In genomic region chr3:63908081-63908736, GRCh38 we compare ENCODE assay signal across 13 cellular contexts. TPM values are rescaled to one million over a fixed set of nuclear protein-coding genes. Genes with fewer than 3 reads are reported as not detected.
DNase-seq lines count a peak whose midpoint lies in the region; TF ChIP-seq lines count a peak whose summit lies in the region.
"Had no signal": no experiment of that assay in that cellular context is flagged by ENCODE, and none has a peak within 500 bp of the region (broad histone marks: within the 10 kb centered on the region; RNA-seq: fewer than 3 reads in every experiment).

No MANE protein-coding gene starts in this region.

- no peaks in the 10 kb centered on the region for H3K9me3 ChIP-seq in vagina
- H3K9me3 ChIP-seq in tibial artery = no peaks in the 10 kb centered on the region

- H3K27me3 ChIP-seq in vagina (no peaks in the 10 kb centered on the region), tibial artery (no peaks in the 10 kb centered on the region)

- H3K4me1 ChIP-seq in vagina = peaks cover 10% of the 10 kb centered on the region
- peaks cover 0 to 37% (median 7%) of the 10 kb centered on the region in 4 donors for H3K4me1 ChIP-seq in tibial artery

- POLR2A ChIA-PET in AG04449 (lab: Yijun Ruan, JAX) = no interaction called here

- no peak overlapping the region for H3K4me3 ChIP-seq in AG04449 (ENCODE audit: low read depth, low read length)
- H3K4me3 ChIP-seq in WI38 (ENCODE audit: low read depth, low read length) = no peak overlapping the region
- H3K4me3 ChIP-seq in vagina = no peak overlapping the region
- H3K4me3 ChIP-seq in tibial artery = no peak overlapping the region
- H3K4me3 ChIP-seq: skin epidermis had no signal

- H3K36me3 ChIP-seq in vagina (no peaks in the 10 kb centered on the region), tibial artery (peaks cover 0 to 4% (median 0%) of the 10 kb centered on the region in 3 donors)

- TF ChIP-seq POLR2A in vagina (IDR thresholded peaks at IDR 0.05) = no peak

- TF ChIP-seq CTCF in AG04449 (IDR thresholded peaks at IDR 0.05; ENCODE audit: insufficient read depth, low read length, missing control alignments) = peak; percentile 54
- TF ChIP-seq CTCF in WI38 (IDR thresholded peaks at IDR 0.05; ENCODE audit: low read depth, low read length) = peak; percentile 22; the same call in 1 of the 2 replicates
- no peak for TF ChIP-seq CTCF in vagina (IDR thresholded peaks at IDR 0.05)
- no peak for TF ChIP-seq CTCF in tibial artery (IDR thresholded peaks at IDR 0.05)

- intact Hi-C loops in vagina (cut with DNase I) = no loop called here
- intact Hi-C loops in tibial artery (cut with DNase I; ENCODE audit: low total_unique reads) = no loop called here

- DNase-seq in AG04449 (ENCODE audit: low read depth, low spot score) (no peak), GM03348 (ENCODE audit: low spot score) (peak; percentile 17), iPS-NIHi11 (ENCODE audit: low spot score) (peak; percentile 34), NCI-H2081 treated with DMSO at 0.1 percent for 48 hours (lab: John Stamatoyannopoulos, UW) (no peak), vagina (ENCODE audit: extremely low spot score in 2 of 2) (no peak), tibial artery (no peak), germinal center (ENCODE audit: low spot score) (no peak)
- DNase-seq: activated T-cell treated with anti-CD3 and anti-CD28 coated beads, Interleukin-2, amount 50 U/mL, for 48 hours; DND-41; effector CD8-positive, alpha-beta T cell; NCI-H2029 had no signal

- H3K27ac ChIP-seq in vagina = no peak overlapping the region
- peak overlapping the region in 1 of 2 donors; percentile 16 for H3K27ac ChIP-seq in tibial artery

- CTCF ChIA-PET in AG04449 (lab: Yijun Ruan, JAX) = interaction anchor here (0.7 to 1.4 kb wide), 6 partner anchors 10 to 92 kb away, joined by 3 to 6 read pairs (median 3); no protein-coding TSS in a partner anchor

RNA-seq across cellular contexts. Expression of gene SCAANT1, which starts 4.0 kb away (rescaled TPM):
- not detected for total RNA-seq in vagina

RNA-seq across cellular contexts. Expression of gene ATXN7, which starts 44.5 kb away (rescaled TPM):
- total RNA-seq in vagina = 43.2 TPM

RNA-seq across cellular contexts. Expression of gene THOC7, which starts 44.6 kb away (rescaled TPM):
- 54.8 TPM for total RNA-seq in vagina

Comparison
In these comparisons a context has a peak if more than half of its experiments do, and no peak if none do; other contexts are left out.
1. DNase-seq: peak in GM03348 (single experiment) and iPS-NIHi11 (single experiment); none in AG04449 (single experiment), NCI-H2081 treated with DMSO at 0.1 percent for 48 hours (single experiment), vagina (0 of 2), tibial artery (0 of 2) and germinal center (single experiment).
2. CTCF ChIP-seq: peak in AG04449 (single experiment) and WI38 (single experiment); none in vagina (0 of 3) and tibial artery (0 of 2).